Comparison of ENCODE assay signal across 13 cellular contexts in genomic region chr11:94866936-94867795, GRCh38.
"Had no signal": no experiment of that assay in that cellular context is flagged by ENCODE, and none has a peak within 500 bp of the region (broad histone marks: within the 10 kb centered on the region; RNA-seq: fewer than 3 reads in every experiment).

No MANE protein-coding gene starts in this region.

- H3K27me3 ChIP-seq: gastroesophageal sphincter, transverse colon had no signal

- DNase-seq: activated CD4-positive, alpha-beta T cell treated with anti-CD3 and anti-CD28 coated beads for 4 hours; activated naive CD4-positive, alpha-beta T cell treated with anti-CD3 and anti-CD28 coated beads, Interleukin-2, amount 10 ng/mL, durations not matched to agents 7 days and 5 days; effector memory CD4-positive, alpha-beta T cell; left ventricle myocardium inferior; stimulated activated CD4-positive, alpha-beta T cell treated with anti-CD3 and anti-CD28 coated beads, Interleukin-2, amount 100 ng/mL, for 24 hours; stimulated activated naive B cell treated with anti-CD40 and anti-IgM and Interleukin-4, amounts not matched to agents 10 μg/mL and 1 μg/mL and 100 μg/mL, for 72 hours; substantia nigra; T-helper 9 cell; transverse colon had no signal

- H3K9me3 ChIP-seq: gastroesophageal sphincter, left ventricle myocardium inferior, transverse colon had no signal

- H3K4me3 ChIP-seq: gastroesophageal sphincter, left ventricle myocardium inferior, transverse colon had no signal

- H3K4me1 ChIP-seq: gastroesophageal sphincter, left ventricle myocardium inferior, transverse colon had no signal

- ATAC-seq: gastroesophageal sphincter, sciatic nerve had no signal

- H3K27ac ChIP-seq: epithelial cell of prostate, left ventricle myocardium inferior, transverse colon, VCaP had no signal
